Comparison of ENCODE assay signal across 2 cellular contexts in the genomic region with DNA sequence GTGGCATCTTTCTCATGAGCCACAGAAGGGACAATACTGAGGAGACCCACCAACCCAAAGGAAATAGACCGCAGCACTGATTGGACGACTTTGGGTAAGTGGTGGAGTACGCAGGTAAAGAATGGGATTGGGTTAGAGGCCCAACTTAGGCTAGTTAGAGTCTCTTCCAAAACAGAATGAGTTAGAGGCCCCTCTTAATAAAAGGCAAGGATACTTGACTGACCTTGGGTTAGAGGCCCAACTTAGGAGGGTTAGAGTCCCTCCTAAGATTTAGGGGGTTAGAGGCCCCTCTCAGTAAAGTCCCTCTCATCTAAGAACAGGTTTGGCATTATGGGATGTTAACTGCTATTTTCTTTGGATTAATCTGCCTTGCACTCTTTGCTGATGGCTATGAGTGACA.
A peak's percentile ranks its signal among the peaks of the same experiment; 100 is the strongest.
TF ChIP-seq lines count a peak whose summit lies in the region.

No MANE protein-coding gene starts in this region.

TF ChIP-seq in GM23338, 12 proteins besides CTCF, POLR2A, EP300 and RAD21:
- no peak for TF ChIP-seq EZH2 (IDR thresholded peaks at IDR 0.05; ENCODE audit: low read depth, unreplicated experiment)
- TF ChIP-seq POLR2AphosphoS5 (IDR thresholded peaks at IDR 0.05; ENCODE audit: low read depth), result peak; percentile 59

TF ChIP-seq in H1, 55 proteins besides CTCF, POLR2A, EP300 and RAD21:
- TF ChIP-seq ZNF274 (IDR thresholded peaks at IDR 0.05; ENCODE audit: borderline replicate concordance, extremely low read depth, low read length), result peak; percentile 57; the same call in 1 of the 2 replicates
- TF ChIP-seq POLR2AphosphoS5 (IDR thresholded peaks at IDR 0.05; ENCODE audit: low read depth, low read length), result peak; percentile 77; the same call in 1 of the 2 replicates
- no peak for TF ChIP-seq NRF1 (IDR thresholded peaks at IDR 0.05; ENCODE audit: low read depth, low read length)
- TF ChIP-seq HDAC2 (IDR thresholded peaks at IDR 0.05; ENCODE audit: borderline replicate concordance in 1 of 2, low read depth in 2 of 2, low read length in 2 of 2), result no peak
- no peak for TF ChIP-seq JUND (IDR thresholded peaks at IDR 0.05; ENCODE audit: low read length)
- no peak for TF ChIP-seq TAF1 (IDR thresholded peaks at IDR 0.05; ENCODE audit: low read depth, low read length)
- no peak for TF ChIP-seq HDAC6 (IDR thresholded peaks at IDR 0.05; ENCODE audit: low read depth, low read length)
- TF ChIP-seq RFX5 (IDR thresholded peaks at IDR 0.05; ENCODE audit: borderline replicate concordance, low read depth, low read length), result no peak
- TF ChIP-seq SP1 (IDR thresholded peaks at IDR 0.05; ENCODE audit: low read depth, low read length), result 0 out of 2 replicates have a peak, but pooled peaks have one; percentile 39
- peak; percentile 40; the same call in 1 of the 2 replicates for TF ChIP-seq EGR1 (IDR thresholded peaks at IDR 0.05; ENCODE audit: borderline replicate concordance, low read depth, low read length)
